9 cellular contexts compared by ENCODE assay signal in the genomic region with DNA sequence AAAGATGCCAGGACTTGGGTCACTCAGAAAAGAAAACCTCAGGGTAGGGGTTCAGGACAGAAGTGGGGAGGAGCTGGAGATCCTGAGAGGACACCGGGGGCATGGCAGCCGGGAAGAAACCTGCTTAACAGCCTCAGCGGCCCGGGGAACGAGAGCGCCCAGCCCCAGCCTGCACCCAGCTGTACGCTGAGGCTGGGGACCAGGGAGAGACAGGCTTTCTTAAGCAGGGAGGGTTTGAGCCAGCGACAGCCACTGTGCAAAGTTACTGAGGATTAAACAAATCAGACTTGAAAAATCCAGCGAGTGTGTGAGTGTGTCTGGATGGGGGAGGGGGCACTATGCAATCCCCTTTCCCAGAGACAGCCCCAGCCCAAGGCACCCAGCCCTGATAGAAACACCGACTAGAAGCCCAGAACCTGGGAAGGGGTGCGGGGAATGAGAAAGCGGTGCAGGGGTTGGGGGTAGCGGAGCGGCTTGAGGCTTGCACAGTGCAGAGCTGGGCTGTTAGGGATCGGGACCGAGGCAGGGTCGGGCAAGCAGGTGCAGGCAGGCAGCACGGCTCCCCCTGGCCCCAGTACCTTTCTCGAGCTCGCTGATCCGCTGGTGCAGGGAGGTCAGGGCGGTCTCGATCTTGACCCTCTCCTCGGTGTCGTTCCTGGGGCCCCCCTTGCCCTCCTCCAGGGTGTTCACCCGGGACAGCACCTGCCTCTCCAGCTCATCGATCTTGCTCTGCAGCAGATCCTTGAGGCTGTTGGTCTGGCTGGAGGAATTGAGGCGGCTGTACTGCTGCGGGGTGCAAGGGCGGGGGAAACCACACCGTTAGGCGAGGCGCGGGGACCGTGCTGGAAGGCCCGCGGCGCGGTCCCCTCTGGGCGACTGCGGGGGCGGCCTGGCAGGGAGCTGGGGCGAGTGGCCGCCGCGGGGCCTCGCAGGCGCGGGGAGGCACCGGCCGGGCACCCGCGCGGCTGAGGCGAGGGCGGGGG. TPM values are rescaled to one million over a fixed set of nuclear protein-coding genes. Genes with fewer than 3 reads are reported as not detected.
DNase-seq lines count a peak whose midpoint lies in the region; ATAC-seq, FAIRE-seq and TF ChIP-seq lines count a peak whose summit lies in the region.
"Had no signal": no experiment of that assay in that cellular context is flagged by ENCODE, and none has a peak within 500 bp of the region (broad histone marks: within the 10 kb centered on the region; RNA-seq: fewer than 3 reads in every experiment).

No MANE protein-coding gene starts in this region.

- H3K4me2 ChIP-seq in GM23248 (ENCODE audit: unreplicated experiment): no peak overlapping the region

- intact Hi-C loops in kidney (cut with DNase I): no loop called here
- intact Hi-C loops in sciatic nerve (cut with DNase I): no loop called here

- no peaks in the 10 kb centered on the region for H4K20me1 ChIP-seq in GM23248 (ENCODE audit: insufficient read depth)

- H3K9me3 ChIP-seq in GM23248 (ENCODE audit: low read depth) (no peaks in the 10 kb centered on the region), kidney (ENCODE audit: control insufficient read depth in 1 of 2, low read length in 2 of 2) (no peaks in the 10 kb centered on the region)

- H3K4me3 ChIP-seq in GM23248 (peak overlapping the region; percentile 48; the same call in 1 of the 2 replicates), kidney (ENCODE audit: low read length in 2 of 2) (no peak overlapping the region)

- whole genome bisulfite sequencing in GM23248 (ENCODE audit: low coverage in 1 of 2, low lambda C conversion rate in 2 of 2, missing lambda C conversion rate in 2 of 2), 2 experiments: 2 to 3% methylated on average over 31 to 53 of the region's 56 CpGs

- TF ChIP-seq CTCF in kidney (IDR thresholded peaks at IDR 0.05; ENCODE audit: borderline replicate concordance, extremely low read depth, insufficient read depth): no peak

- no peaks in the 10 kb centered on the region for H3F3A ChIP-seq in GM23248 (ENCODE audit: insufficient read depth)

- H3K79me2 ChIP-seq in GM23248 (ENCODE audit: insufficient read depth): no peaks in the 10 kb centered on the region

- DNase-seq in 8988T: peak; percentile 53
- DNase-seq in GM23248: peak; percentile 20
- DNase-seq in activated T-cell treated with anti-CD3 and anti-CD28 coated beads, Interleukin-2, amount 50 U/mL, for 48 hours: peak; percentile 43 to 45
- peak; percentile 71 for DNase-seq in kidney
- no peak for DNase-seq in sciatic nerve (ENCODE audit: low spot score)
- DNase-seq in NCI-H128 (lab: John Stamatoyannopoulos, UW; ENCODE audit: unreplicated experiment): no peak

- no peaks in the 10 kb centered on the region for H3K36me3 ChIP-seq in GM23248 (ENCODE audit: low read depth)
- H3K36me3 ChIP-seq in kidney (ENCODE audit: control insufficient read depth in 1 of 2, insufficient read depth in 2 of 2, low read length in 2 of 2): no peaks in the 10 kb centered on the region

- H3K9ac ChIP-seq in GM23248: no peak overlapping the region
- H3K9ac ChIP-seq in kidney (ENCODE audit: low read length in 2 of 2): no peak overlapping the region

- in situ Hi-C loops in GM23248 (cut with MboI): no loop called here

- FAIRE-seq in kidney (lab: Jason Lieb, UNC): no peak
- FAIRE-seq: islet of Langerhans had no signal

- H3K9me2 ChIP-seq in GM23248 (ENCODE audit: insufficient read depth): no peaks in the 10 kb centered on the region

- ATAC-seq in sciatic nerve (no peak), GM18867 (IDR thresholded peaks at IDR 0.05; ENCODE audit: unreplicated experiment) (no peak), HG03139 (IDR thresholded peaks at IDR 0.05; ENCODE audit: unreplicated experiment) (no peak)

- H3K4me1 ChIP-seq in GM23248 (ENCODE audit: insufficient read depth): 0 out of 2 replicates have a peak, but pooled peaks cover 7% of the 10 kb centered on the region
- peaks cover 0 to 15% of the 10 kb centered on the region in 2 donors for H3K4me1 ChIP-seq in kidney (ENCODE audit: control insufficient read depth in 1 of 2, insufficient read depth in 1 of 2, low read depth in 1 of 2, low read length in 2 of 2)

- peaks cover 65% of the 10 kb centered on the region for H3K27me3 ChIP-seq in GM23248 (replicated peaks; ENCODE audit: insufficient read depth)

- no peak overlapping the region for H2AFZ ChIP-seq in GM23248

- H3K27ac ChIP-seq in GM23248: no peak overlapping the region
- H3K27ac ChIP-seq in kidney (ENCODE audit: low read depth in 2 of 2, low read length in 2 of 2): no peak overlapping the region

RNA-seq across cellular contexts. Expression of gene NPTX1, which starts 1.2 kb away (rescaled TPM):
- total RNA-seq in GM23248 (2014; rRNA removed; shearing (Covaris generic)): 0.25 and 1.1 TPM in 2 replicates
- polyA plus RNA-seq in GM23248 (2016; fragmentation: Nextera tagmentation; extraction: Ambion mirVana) (0.39 and 0.43 TPM in 2 replicates), kidney (ENCODE audit: insufficient read depth, low read depth, low replicate concordance) (0.39 TPM)
- total RNA-seq in kidney (0.31 TPM), sciatic nerve (0.53 TPM)

Comparison
In these comparisons a context has a peak if more than half of its experiments do, and no peak if none do; other contexts are left out.
1. DNase-seq: peak in 8988T (single experiment), GM23248 (single experiment), activated T-cell treated with anti-CD3 and anti-CD28 coated beads, Interleukin-2, amount 50 U/mL, for 48 hours (2 of 2) and kidney (single experiment); none in sciatic nerve (single experiment) and NCI-H128 (single experiment).